8 cellular contexts compared by ENCODE assay signal in genomic region chr6:123715243-123715863, GRCh38.
DNase-seq lines count a peak whose midpoint lies in the region; ATAC-seq and TF ChIP-seq lines count a peak whose summit lies in the region.

No MANE protein-coding gene starts in this region.

- H3K36me3 ChIP-seq in tibial artery, result no peaks in the 10 kb centered on the region

- no peak overlapping the region for H3K27ac ChIP-seq in tibial artery

- TF ChIP-seq CTCF in tibial artery (IDR thresholded peaks at IDR 0.05), result peak; percentile 57 to 79

- intact Hi-C loops in left cardiac atrium (cut with DNase I) (loop anchor here (2.0 to 5.0 kb wide), 2 partner anchors 298 to 299 kb away; no protein-coding TSS in a partner anchor), tibial artery (cut with DNase I; ENCODE audit: low total_unique reads) (loop anchor here (2.0 kb wide), 1 partner anchor 299 kb away; no protein-coding TSS in a partner anchor)

- H3K9me3 Mint-ChIP-seq in activated naive CD4-positive, alpha-beta T cell treated with anti-CD3 and anti-CD28 coated beads, Interleukin-2, amount 50 U/mL, for 72 hours, result no peaks in the 10 kb centered on the region

- H3K9me3 ChIP-seq in tibial artery, result no peaks in the 10 kb centered on the region

- H3K27me3 ChIP-seq in tibial artery, result no peaks in the 10 kb centered on the region

- no peaks in the 10 kb centered on the region for H3K36me3 Mint-ChIP-seq in activated naive CD4-positive, alpha-beta T cell treated with anti-CD3 and anti-CD28 coated beads, Interleukin-2, amount 50 U/mL, for 72 hours

- no peak overlapping the region for H3K27ac Mint-ChIP-seq in activated naive CD4-positive, alpha-beta T cell treated with anti-CD3 and anti-CD28 coated beads, Interleukin-2, amount 50 U/mL, for 72 hours

- no peak overlapping the region for H3K4me3 ChIP-seq in tibial artery

- DNase-seq in COLO829 (ENCODE audit: low spot score) (peak; percentile 8), Kasumi-1 (lab: John Stamatoyannopoulos, UW) (peak; percentile 46 to 66), SKM-1 (lab: John Stamatoyannopoulos, UW; ENCODE audit: unreplicated experiment) (peak; percentile 34), left cardiac atrium (no peak), tibial artery (no peak), NCI-H1048 (lab: John Stamatoyannopoulos, UW) (no peak)
- no peak for DNase-seq in activated naive CD4-positive, alpha-beta T cell treated with anti-CD3 and anti-CD28 coated beads, Interleukin-2, amount 50 U/mL, for 72 hours (ENCODE audit: low spot score in 2 of 2)

- no peaks in the 10 kb centered on the region for H3K4me1 ChIP-seq in tibial artery

- peak; percentile 43 for ATAC-seq in GM19468 (IDR thresholded peaks at IDR 0.05; ENCODE audit: extremely low read depth, unreplicated experiment)
- peak; percentile 44 to 55 for ATAC-seq in left cardiac atrium
- no peak for ATAC-seq in activated naive CD4-positive, alpha-beta T cell treated with anti-CD3 and anti-CD28 coated beads, Interleukin-2, amount 50 U/mL, for 72 hours

Comparison
In these comparisons a context has a peak if more than half of its experiments do, and no peak if none do; other contexts are left out.
1. DNase-seq: peak in COLO829 (single experiment), Kasumi-1 (2 of 2) and SKM-1 (single experiment); none in left cardiac atrium (single experiment), tibial artery (0 of 2), activated naive CD4-positive, alpha-beta T cell treated with anti-CD3 and anti-CD28 coated beads, Interleukin-2, amount 50 U/mL, for 72 hours (0 of 2) and NCI-H1048 (single experiment).
2. ATAC-seq: peak in GM19468 (single experiment) and left cardiac atrium (2 of 2); none in activated naive CD4-positive, alpha-beta T cell treated with anti-CD3 and anti-CD28 coated beads, Interleukin-2, amount 50 U/mL, for 72 hours (0 of 2).